Comparison of ENCODE assay signal across 1 cellular context in the genomic region with DNA sequence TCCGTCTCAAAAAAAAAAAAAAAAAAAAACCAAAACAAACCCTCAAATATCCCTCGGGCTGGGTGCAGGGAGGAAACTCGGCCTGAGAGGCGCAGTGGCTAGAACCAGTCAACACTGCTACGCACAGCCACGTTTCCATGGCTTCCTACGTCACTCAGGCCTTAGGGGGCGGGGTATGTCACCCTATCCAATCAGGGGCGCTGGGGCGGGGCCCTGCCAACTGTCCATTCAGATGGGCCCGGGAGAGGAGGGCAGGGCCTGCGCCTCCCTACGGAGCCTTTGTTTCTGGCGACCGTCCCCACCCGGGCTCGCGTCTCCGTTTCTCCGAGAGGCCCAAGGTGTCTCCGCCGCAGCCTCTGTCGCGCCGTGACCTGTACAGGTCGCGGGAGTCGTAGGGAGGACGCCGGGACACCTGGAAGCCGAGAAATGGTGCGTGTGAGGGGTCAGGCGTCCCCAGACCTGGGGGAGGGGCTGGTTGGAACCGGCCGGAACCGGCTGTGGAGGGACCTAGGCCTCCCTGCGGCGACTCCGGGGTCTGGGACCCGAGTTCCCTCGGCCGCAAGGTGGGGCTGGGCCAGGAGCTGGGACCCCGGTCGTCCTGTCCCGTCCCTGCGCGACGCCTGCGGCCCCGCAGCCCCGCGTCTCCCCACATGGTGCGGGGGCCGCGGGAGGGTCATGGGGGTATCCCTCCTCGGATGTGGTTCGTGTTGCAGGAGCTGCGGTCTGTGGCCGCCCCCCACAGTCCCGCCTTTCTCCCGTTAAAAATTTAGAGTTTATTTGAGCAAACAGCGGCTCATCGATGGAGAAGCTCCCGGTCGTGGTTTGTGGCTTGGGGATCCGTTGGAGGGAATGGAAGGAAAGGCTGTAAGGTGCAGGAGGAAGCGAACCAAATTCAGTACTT.
TF ChIP-seq lines count a peak whose summit lies in the region.

Gene ZNF627 (plus strand): TSS at position 282 of the 901 bp plus-strand sequence. CDS start 145 bp downstream, at position 427.

TF ChIP-seq in HepG2, 621 proteins besides CTCF, POLR2A, EP300 and RAD21 (continued from another document and continues in another):
- TF ChIP-seq, protein P1, sequence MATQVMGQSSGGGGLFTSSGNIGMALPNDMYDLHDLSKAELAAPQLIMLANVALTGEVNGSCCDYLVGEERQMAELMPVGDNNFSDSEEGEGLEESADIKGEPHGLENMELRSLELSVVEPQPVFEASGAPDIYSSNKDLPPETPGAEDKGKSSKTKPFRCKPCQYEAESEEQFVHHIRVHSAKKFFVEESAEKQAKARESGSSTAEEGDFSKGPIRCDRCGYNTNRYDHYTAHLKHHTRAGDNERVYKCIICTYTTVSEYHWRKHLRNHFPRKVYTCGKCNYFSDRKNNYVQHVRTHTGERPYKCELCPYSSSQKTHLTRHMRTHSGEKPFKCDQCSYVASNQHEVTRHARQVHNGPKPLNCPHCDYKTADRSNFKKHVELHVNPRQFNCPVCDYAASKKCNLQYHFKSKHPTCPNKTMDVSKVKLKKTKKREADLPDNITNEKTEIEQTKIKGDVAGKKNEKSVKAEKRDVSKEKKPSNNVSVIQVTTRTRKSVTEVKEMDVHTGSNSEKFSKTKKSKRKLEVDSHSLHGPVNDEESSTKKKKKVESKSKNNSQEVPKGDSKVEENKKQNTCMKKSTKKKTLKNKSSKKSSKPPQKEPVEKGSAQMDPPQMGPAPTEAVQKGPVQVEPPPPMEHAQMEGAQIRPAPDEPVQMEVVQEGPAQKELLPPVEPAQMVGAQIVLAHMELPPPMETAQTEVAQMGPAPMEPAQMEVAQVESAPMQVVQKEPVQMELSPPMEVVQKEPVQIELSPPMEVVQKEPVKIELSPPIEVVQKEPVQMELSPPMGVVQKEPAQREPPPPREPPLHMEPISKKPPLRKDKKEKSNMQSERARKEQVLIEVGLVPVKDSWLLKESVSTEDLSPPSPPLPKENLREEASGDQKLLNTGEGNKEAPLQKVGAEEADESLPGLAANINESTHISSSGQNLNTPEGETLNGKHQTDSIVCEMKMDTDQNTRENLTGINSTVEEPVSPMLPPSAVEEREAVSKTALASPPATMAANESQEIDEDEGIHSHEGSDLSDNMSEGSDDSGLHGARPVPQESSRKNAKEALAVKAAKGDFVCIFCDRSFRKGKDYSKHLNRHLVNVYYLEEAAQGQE (IDR thresholded peaks at IDR 0.05; ENCODE audit: borderline replicate concordance in 1 of 2, low read depth in 1 of 2, low read length in 2 of 2) = no peak; a peak in 1 of 4 replicates
- TF ChIP-seq, protein P2, sequence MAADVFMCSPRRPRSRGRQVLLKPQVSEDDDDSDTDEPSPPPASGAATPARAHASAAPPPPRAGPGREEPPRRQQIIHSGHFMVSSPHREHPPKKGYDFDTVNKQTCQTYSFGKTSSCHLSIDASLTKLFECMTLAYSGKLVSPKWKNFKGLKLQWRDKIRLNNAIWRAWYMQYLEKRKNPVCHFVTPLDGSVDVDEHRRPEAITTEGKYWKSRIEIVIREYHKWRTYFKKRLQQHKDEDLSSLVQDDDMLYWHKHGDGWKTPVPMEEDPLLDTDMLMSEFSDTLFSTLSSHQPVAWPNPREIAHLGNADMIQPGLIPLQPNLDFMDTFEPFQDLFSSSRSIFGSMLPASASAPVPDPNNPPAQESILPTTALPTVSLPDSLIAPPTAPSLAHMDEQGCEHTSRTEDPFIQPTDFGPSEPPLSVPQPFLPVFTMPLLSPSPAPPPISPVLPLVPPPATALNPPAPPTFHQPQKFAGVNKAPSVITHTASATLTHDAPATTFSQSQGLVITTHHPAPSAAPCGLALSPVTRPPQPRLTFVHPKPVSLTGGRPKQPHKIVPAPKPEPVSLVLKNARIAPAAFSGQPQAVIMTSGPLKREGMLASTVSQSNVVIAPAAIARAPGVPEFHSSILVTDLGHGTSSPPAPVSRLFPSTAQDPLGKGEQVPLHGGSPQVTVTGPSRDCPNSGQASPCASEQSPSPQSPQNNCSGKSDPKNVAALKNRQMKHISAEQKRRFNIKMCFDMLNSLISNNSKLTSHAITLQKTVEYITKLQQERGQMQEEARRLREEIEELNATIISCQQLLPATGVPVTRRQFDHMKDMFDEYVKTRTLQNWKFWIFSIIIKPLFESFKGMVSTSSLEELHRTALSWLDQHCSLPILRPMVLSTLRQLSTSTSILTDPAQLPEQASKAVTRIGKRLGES (CRISPR knock-in tag; IDR thresholded peaks at IDR 0.05; ENCODE audit: borderline replicate concordance) = no peak
- no peak for TF ChIP-seq ZBTB1 (CRISPR knock-in tag; IDR thresholded peaks at IDR 0.05; ENCODE audit: borderline replicate concordance)
- no peak for TF ChIP-seq NBN (conservative IDR thresholded peaks at IDR 0.05)
- TF ChIP-seq KLF13 (CRISPR knock-in tag; IDR thresholded peaks at IDR 0.05) = peak; percentile 96
- TF ChIP-seq, protein P3, sequence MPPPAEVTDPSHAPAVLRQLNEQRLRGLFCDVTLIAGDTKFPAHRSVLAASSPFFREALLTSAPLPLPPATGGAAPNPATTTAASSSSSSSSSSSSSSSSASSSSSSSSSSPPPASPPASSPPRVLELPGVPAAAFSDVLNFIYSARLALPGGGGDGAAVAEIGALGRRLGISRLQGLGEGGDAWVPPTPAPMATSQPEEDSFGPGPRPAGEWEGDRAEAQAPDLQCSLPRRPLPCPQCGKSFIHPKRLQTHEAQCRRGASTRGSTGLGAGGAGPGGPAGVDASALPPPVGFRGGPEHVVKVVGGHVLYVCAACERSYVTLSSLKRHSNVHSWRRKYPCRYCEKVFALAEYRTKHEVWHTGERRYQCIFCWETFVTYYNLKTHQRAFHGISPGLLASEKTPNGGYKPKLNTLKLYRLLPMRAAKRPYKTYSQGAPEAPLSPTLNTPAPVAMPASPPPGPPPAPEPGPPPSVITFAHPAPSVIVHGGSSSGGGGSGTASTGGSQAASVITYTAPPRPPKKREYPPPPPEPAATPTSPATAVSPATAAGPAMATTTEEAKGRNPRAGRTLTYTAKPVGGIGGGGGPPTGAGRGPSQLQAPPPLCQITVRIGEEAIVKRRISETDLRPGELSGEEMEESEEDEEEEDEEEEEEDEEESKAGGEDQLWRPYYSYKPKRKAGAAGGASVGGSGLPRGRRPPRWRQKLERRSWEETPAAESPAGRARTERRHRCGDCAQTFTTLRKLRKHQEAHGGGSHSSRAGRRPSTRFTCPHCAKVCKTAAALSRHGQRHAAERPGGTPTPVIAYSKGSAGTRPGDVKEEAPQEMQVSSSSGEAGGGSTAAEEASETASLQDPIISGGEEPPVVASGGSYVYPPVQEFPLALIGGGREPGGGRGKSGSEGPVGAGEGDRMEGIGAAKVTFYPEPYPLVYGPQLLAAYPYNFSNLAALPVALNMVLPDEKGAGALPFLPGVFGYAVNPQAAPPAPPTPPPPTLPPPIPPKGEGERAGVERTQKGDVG (CRISPR knock-in tag; IDR thresholded peaks at IDR 0.05; ENCODE audit: borderline replicate concordance) = no peak
- no peak for TF ChIP-seq RBM22 (optimal IDR thresholded peaks at IDR 0.05; ENCODE audit: low read length)
- 0 out of 2 replicates have a peak, but pooled peaks have one; percentile 26 for TF ChIP-seq ZNF629 (CRISPR knock-in tag; conservative IDR thresholded peaks at IDR 0.05)
- no peak for TF ChIP-seq MBNL3 (CRISPR knock-in tag; conservative IDR thresholded peaks at IDR 0.05)
- TF ChIP-seq ZNF619 (CRISPR knock-in tag; IDR thresholded peaks at IDR 0.05) = peak; percentile 75; the same call in 1 of the 2 replicates
- TF ChIP-seq ZNF383 (CRISPR knock-in tag; IDR thresholded peaks at IDR 0.05; ENCODE audit: borderline replicate concordance) = no peak
- TF ChIP-seq EZH2 (conservative IDR thresholded peaks at IDR 0.05; ENCODE audit: low read depth, low read length) = no peak
- TF ChIP-seq MZF1 (CRISPR knock-in tag; IDR thresholded peaks at IDR 0.05; ENCODE audit: borderline replicate concordance) = no peak
- TF ChIP-seq ZSCAN9 (CRISPR knock-in tag; IDR thresholded peaks at IDR 0.05; ENCODE audit: borderline replicate concordance) = no peak
- TF ChIP-seq ZNF256 (CRISPR knock-in tag; conservative IDR thresholded peaks at IDR 0.05) = no peak
- peak; percentile 25 for TF ChIP-seq AGO1 (IDR thresholded peaks at IDR 0.05; ENCODE audit: low read depth, low read length, poor library complexity, severe bottlenecking)
- TF ChIP-seq ZNF776 (CRISPR knock-in tag; IDR thresholded peaks at IDR 0.05) = peak; percentile 85; the same call in 1 of the 2 replicates
- TF ChIP-seq U2AF1 (optimal IDR thresholded peaks at IDR 0.05; ENCODE audit: low read depth, low read length) = no peak
- no peak for TF ChIP-seq ZBTB44 (CRISPR knock-in tag; IDR thresholded peaks at IDR 0.05)
- no peak for TF ChIP-seq HOXA7 (CRISPR knock-in tag; IDR thresholded peaks at IDR 0.05)
- TF ChIP-seq ZNF557 (CRISPR knock-in tag; IDR thresholded peaks at IDR 0.05) = no peak; the same call in 1 of the 2 replicates
- no peak for TF ChIP-seq ZNF234 (CRISPR knock-in tag; conservative IDR thresholded peaks at IDR 0.05)
- TF ChIP-seq LRRFIP1 (CRISPR knock-in tag; conservative IDR thresholded peaks at IDR 0.05) = no peak
- peak; percentile 74 for TF ChIP-seq MED8 (CRISPR knock-in tag; IDR thresholded peaks at IDR 0.05; ENCODE audit: insufficient replicate concordance)
- TF ChIP-seq ZNF761 (CRISPR knock-in tag; conservative IDR thresholded peaks at IDR 0.05) = no peak; the same call in 1 of the 2 replicates
- no peak for TF ChIP-seq FOXM1 (CRISPR knock-in tag; IDR thresholded peaks at IDR 0.05)
- TF ChIP-seq SP4 (CRISPR knock-in tag; IDR thresholded peaks at IDR 0.05) = peak; percentile 76; the same call in 1 of the 2 replicates
- 0 out of 4 replicates have a peak, but pooled peaks of 1 of the 2 experiments have one; percentile 21 for TF ChIP-seq MAFK (conservative IDR thresholded peaks at IDR 0.05 in 1 of 2, IDR thresholded peaks at IDR 0.05 in 1 of 2; ENCODE audit: low read length in 2 of 2)
- no peak for TF ChIP-seq ZNF17 (CRISPR knock-in tag; IDR thresholded peaks at IDR 0.05)
- TF ChIP-seq RELA (CRISPR knock-in tag; IDR thresholded peaks at IDR 0.05) = no peak
- no peak for TF ChIP-seq TERF1 (CRISPR knock-in tag; IDR thresholded peaks at IDR 0.05)
- no peak; the same call in 1 of the 2 replicates for TF ChIP-seq DPF2 (CRISPR knock-in tag; IDR thresholded peaks at IDR 0.05; ENCODE audit: borderline replicate concordance, low read depth)
- peak; percentile 85 for TF ChIP-seq ZNF317 (CRISPR knock-in tag; IDR thresholded peaks at IDR 0.05)
- peak; percentile 70; the same call in 1 of the 2 replicates for TF ChIP-seq ISX (CRISPR knock-in tag; conservative IDR thresholded peaks at IDR 0.05)
- peak; percentile 85 for TF ChIP-seq TBX2 (CRISPR knock-in tag; IDR thresholded peaks at IDR 0.05; ENCODE audit: borderline replicate concordance)
- TF ChIP-seq NFYC (CRISPR knock-in tag; IDR thresholded peaks at IDR 0.05) = peak; percentile 86
- TF ChIP-seq ZNF790 (CRISPR knock-in tag; IDR thresholded peaks at IDR 0.05; ENCODE audit: borderline replicate concordance) = no peak
- TF ChIP-seq ZNF564 (CRISPR knock-in tag; IDR thresholded peaks at IDR 0.05) = peak; percentile 86; the same call in 1 of the 2 replicates
- no peak for TF ChIP-seq ZNF367 (CRISPR knock-in tag; IDR thresholded peaks at IDR 0.05; ENCODE audit: borderline replicate concordance)
- no peak for TF ChIP-seq SRSF9 (IDR thresholded peaks at IDR 0.05; ENCODE audit: borderline replicate concordance, insufficient read depth, low read depth, low read length, poor library complexity, severe bottlenecking)
- no peak for TF ChIP-seq ATF7 (IDR thresholded peaks at IDR 0.05)
- peak; percentile 57; the same call in 1 of the 2 replicates for TF ChIP-seq ATF7 (CRISPR knock-in tag; IDR thresholded peaks at IDR 0.05)
- no peak; the same call in 1 of the 2 replicates for TF ChIP-seq THRA (CRISPR knock-in tag; IDR thresholded peaks at IDR 0.05; ENCODE audit: borderline replicate concordance)
- TF ChIP-seq BORCS8-MEF2B (CRISPR knock-in tag; IDR thresholded peaks at IDR 0.05) = peak; percentile 70; the same call in 1 of the 2 replicates
- 0 out of 2 replicates have a peak, but pooled peaks have one; percentile 2 for TF ChIP-seq HOXD1 (CRISPR knock-in tag; IDR thresholded peaks at IDR 0.05)
